ENCODE assay signal across 8 cellular contexts in the genomic region with DNA sequence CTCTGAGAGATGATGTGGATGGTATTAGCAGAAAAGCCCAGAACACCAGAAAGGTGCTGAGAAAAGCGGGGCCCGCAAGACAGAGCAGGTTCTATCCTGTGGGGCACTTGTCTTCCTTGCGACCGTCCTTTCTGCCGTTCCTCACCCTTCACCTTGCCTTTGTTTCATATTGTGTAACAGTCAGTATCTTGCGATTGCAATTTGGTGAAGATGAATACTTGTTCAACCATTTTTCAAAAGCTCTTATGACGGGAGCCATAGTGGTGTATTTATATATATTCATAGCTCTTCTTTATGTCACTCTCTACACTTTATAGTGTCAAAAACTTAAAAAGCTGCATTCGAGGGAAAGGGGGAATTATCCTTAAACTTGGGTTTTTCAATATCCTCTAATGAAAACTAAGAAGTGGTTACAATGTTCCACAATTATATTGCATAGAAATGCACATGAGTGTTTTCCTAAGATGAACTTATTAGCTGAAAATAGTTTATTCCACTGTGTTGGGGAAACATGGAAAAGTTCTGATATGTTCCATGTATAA. TPM values are rescaled to one million over a fixed set of nuclear protein-coding genes. Genes with fewer than 3 reads are reported as not detected.
DNase-seq lines count a peak whose midpoint lies in the region; ATAC-seq and TF ChIP-seq lines count a peak whose summit lies in the region.

No MANE protein-coding gene starts in this region.

- POLR2A ChIA-PET in CD8-positive, alpha-beta memory T cell (lab: Charles Lee): no interaction called here

- peak overlapping the region in 6 of 7 donors; percentile 24 to 83 (median 74) for H3K4me3 Mint-ChIP-seq in CD8-positive, alpha-beta memory T cell
- peak overlapping the region; percentile 84 for H3K4me3 Mint-ChIP-seq in progenitor cell of endocrine pancreas (ENCODE audit: low read depth)

- peaks cover 10 to 17% (median 15%) of the 10 kb centered on the region in 3 donors for H3K4me1 Mint-ChIP-seq in CD8-positive, alpha-beta memory T cell
- peaks cover 22% of the 10 kb centered on the region for H3K4me1 Mint-ChIP-seq in progenitor cell of endocrine pancreas (ENCODE audit: low read depth)

- H3K27me3 Mint-ChIP-seq in CD8-positive, alpha-beta memory T cell: peaks cover 30 to 73% of the 10 kb centered on the region in 2 donors
- peaks cover 42% of the 10 kb centered on the region for H3K27me3 Mint-ChIP-seq in progenitor cell of endocrine pancreas

- peaks cover 13% of the 10 kb centered on the region for H3K4me1 ChIP-seq in CD8-positive, alpha-beta memory T cell (ENCODE audit: insufficient read depth, low read length)

- DNase-seq in CD8-positive, alpha-beta memory T cell: no peak
- DNase-seq in foreskin fibroblast (no peak), progenitor cell of endocrine pancreas (ENCODE audit: low spot score, unreplicated experiment) (no peak), NCI-H187 (lab: John Stamatoyannopoulos, UW) (no peak), GM13976 (ENCODE audit: low spot score) (no peak)

- H3K27ac ChIP-seq in CD8-positive, alpha-beta memory T cell (ENCODE audit: low read depth, low read length): no peak overlapping the region

- H3K9me3 ChIP-seq in CD8-positive, alpha-beta memory T cell (ENCODE audit: low read length): no peaks in the 10 kb centered on the region

- H3K27ac Mint-ChIP-seq in CD8-positive, alpha-beta memory T cell: peak overlapping the region in 2 of 8 donors; percentile 29 to 44
- H3K27ac Mint-ChIP-seq in progenitor cell of endocrine pancreas: peak overlapping the region; percentile 78

- in situ Hi-C loops in GM13976 (cut with MboI; ENCODE audit: low sequenced_read_pairs, unreplicated experiment): no loop called here

- peaks cover 18% of the 10 kb centered on the region for H3K27me3 ChIP-seq in CD8-positive, alpha-beta memory T cell (ENCODE audit: insufficient read depth, low read length, poor library complexity, severe bottlenecking)

- ATAC-seq in HG02759 (IDR thresholded peaks at IDR 0.05; ENCODE audit: unreplicated experiment) (peak; percentile 21), SK-N-SH treated with all-trans-retinoic acid at 6 μM for 48 hours (peak; percentile 66), GM19395 (IDR thresholded peaks at IDR 0.05; ENCODE audit: unreplicated experiment) (no peak)

- no peaks in the 10 kb centered on the region for H3K36me3 Mint-ChIP-seq in CD8-positive, alpha-beta memory T cell
- no peaks in the 10 kb centered on the region for H3K36me3 Mint-ChIP-seq in progenitor cell of endocrine pancreas (ENCODE audit: insufficient read depth)

- H3K36me3 ChIP-seq in CD8-positive, alpha-beta memory T cell (ENCODE audit: insufficient read depth, low read length): no peaks in the 10 kb centered on the region

- no peaks in the 10 kb centered on the region for H3K9me3 Mint-ChIP-seq in CD8-positive, alpha-beta memory T cell
- no peaks in the 10 kb centered on the region for H3K9me3 Mint-ChIP-seq in progenitor cell of endocrine pancreas (ENCODE audit: low read depth)

- no peak for TF ChIP-seq CTCF in foreskin fibroblast (IDR thresholded peaks at IDR 0.05; ENCODE audit: low read depth, low read length)
- TF ChIP-seq CTCF in progenitor cell of endocrine pancreas (IDR thresholded peaks at IDR 0.05; ENCODE audit: unreplicated experiment): no peak
- TF ChIP-seq CTCF in GM13976 (IDR thresholded peaks at IDR 0.05; ENCODE audit: borderline replicate concordance, control extremely low read depth, extremely low read depth, insufficient read depth, missing control alignments): no peak

- CTCF ChIA-PET in CD8-positive, alpha-beta memory T cell (lab: Charles Lee): interaction anchor here (1.1 kb wide), 1 partner anchor 9 kb away, joined by 5 read pairs; no protein-coding TSS in a partner anchor

- peak overlapping the region; percentile 63 for H3K4me3 ChIP-seq in CD8-positive, alpha-beta memory T cell (ENCODE audit: low read length)
- peak overlapping the region; percentile 45 to 63 for H3K4me3 ChIP-seq in foreskin fibroblast (ENCODE audit: low read depth in 1 of 2, low read length in 2 of 2)

TF ChIP-seq in SK-N-SH treated with all-trans-retinoic acid at 6 μM for 48 hours, 23 proteins besides CTCF, POLR2A, EP300 and RAD21:
- no peak for TF ChIP-seq BACH2 (CRISPR knock-in tag; IDR thresholded peaks at IDR 0.05; ENCODE audit: borderline replicate concordance)
- TF ChIP-seq, protein P1, sequence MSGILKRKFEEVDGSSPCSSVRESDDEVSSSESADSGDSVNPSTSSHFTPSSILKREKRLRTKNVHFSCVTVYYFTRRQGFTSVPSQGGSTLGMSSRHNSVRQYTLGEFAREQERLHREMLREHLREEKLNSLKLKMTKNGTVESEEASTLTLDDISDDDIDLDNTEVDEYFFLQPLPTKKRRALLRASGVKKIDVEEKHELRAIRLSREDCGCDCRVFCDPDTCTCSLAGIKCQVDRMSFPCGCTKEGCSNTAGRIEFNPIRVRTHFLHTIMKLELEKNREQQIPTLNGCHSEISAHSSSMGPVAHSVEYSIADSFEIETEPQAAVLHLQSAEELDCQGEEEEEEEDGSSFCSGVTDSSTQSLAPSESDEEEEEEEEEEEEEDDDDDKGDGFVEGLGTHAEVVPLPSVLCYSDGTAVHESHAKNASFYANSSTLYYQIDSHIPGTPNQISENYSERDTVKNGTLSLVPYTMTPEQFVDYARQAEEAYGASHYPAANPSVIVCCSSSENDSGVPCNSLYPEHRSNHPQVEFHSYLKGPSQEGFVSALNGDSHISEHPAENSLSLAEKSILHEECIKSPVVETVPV (CRISPR knock-in tag; IDR thresholded peaks at IDR 0.05): no peak
- no peak for TF ChIP-seq ZNF565 (CRISPR knock-in tag; conservative IDR thresholded peaks at IDR 0.05; ENCODE audit: low read depth)
- no peak for TF ChIP-seq SNAI2 (CRISPR knock-in tag; IDR thresholded peaks at IDR 0.05)
- no peak for TF ChIP-seq ARNTL (CRISPR knock-in tag; IDR thresholded peaks at IDR 0.05; ENCODE audit: borderline replicate concordance, low read depth)
- no peak for TF ChIP-seq ISL1 (CRISPR knock-in tag; IDR thresholded peaks at IDR 0.05)
- TF ChIP-seq ESRRG (CRISPR knock-in tag; IDR thresholded peaks at IDR 0.05): no peak
- TF ChIP-seq, protein P2, sequence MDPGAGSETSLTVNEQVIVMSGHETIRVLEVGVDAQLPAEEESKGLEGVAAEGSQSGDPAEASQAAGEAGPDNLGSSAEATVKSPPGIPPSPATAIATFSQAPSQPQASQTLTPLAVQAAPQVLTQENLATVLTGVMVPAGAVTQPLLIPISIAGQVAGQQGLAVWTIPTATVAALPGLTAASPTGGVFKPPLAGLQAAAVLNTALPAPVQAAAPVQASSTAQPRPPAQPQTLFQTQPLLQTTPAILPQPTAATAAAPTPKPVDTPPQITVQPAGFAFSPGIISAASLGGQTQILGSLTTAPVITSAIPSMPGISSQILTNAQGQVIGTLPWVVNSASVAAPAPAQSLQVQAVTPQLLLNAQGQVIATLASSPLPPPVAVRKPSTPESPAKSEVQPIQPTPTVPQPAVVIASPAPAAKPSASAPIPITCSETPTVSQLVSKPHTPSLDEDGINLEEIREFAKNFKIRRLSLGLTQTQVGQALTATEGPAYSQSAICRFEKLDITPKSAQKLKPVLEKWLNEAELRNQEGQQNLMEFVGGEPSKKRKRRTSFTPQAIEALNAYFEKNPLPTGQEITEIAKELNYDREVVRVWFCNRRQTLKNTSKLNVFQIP (CRISPR knock-in tag; IDR thresholded peaks at IDR 0.05; ENCODE audit: borderline replicate concordance, low read depth): no peak

RNA-seq across cellular contexts. Expression of a gene that starts 0.8 kb away (rescaled TPM):
- total RNA-seq in CD8-positive, alpha-beta memory T cell: 10 to 100 TPM; 14.1 to 15.2 TPM
- 41.0 TPM for polyA plus RNA-seq in CD8-positive, alpha-beta memory T cell
- total RNA-seq in progenitor cell of endocrine pancreas: 29.6 and 31.0 TPM in 2 replicates
